In genomic region chr1:94658221-94658620, GRCh38 we compare ENCODE assay signal across 1 cellular context.
TF ChIP-seq lines count a peak whose summit lies in the region.

No MANE protein-coding gene starts in this region.

TF ChIP-seq in HCT116, 20 proteins besides CTCF, POLR2A, EP300 and RAD21 (continued from another document):
- no peak for TF ChIP-seq REST (IDR thresholded peaks at IDR 0.05; ENCODE audit: low read depth)
- TF ChIP-seq EZH2phosphoT487 (IDR thresholded peaks at IDR 0.05; ENCODE audit: borderline replicate concordance) = no peak
- no peak for TF ChIP-seq SIN3A (IDR thresholded peaks at IDR 0.05; ENCODE audit: low read depth)
